ENCODE assay signal across 1 cellular context in genomic region chr12:106291342-106291741, GRCh38.
TF ChIP-seq lines count a peak whose summit lies in the region.

No MANE protein-coding gene starts in this region.

TF ChIP-seq in IMR-90, 13 proteins besides CTCF, POLR2A, EP300 and RAD21:
- TF ChIP-seq ELK1 (IDR thresholded peaks at IDR 0.05; ENCODE audit: borderline replicate concordance, low read depth, low read length) (no peak), NFE2L2 (IDR thresholded peaks at IDR 0.05; ENCODE audit: low read depth, low read length) (no peak), MAFK (IDR thresholded peaks at IDR 0.05; ENCODE audit: low read depth, low read length) (no peak), CEBPB (IDR thresholded peaks at IDR 0.05; ENCODE audit: low read depth, low read length) (peak; percentile 35; the same call in 1 of the 2 replicates), MAZ (IDR thresholded peaks at IDR 0.05; ENCODE audit: borderline replicate concordance, low read depth, low read length) (no peak), FOS (IDR thresholded peaks at IDR 0.05; ENCODE audit: low read depth, low read length) (no peak), RFX5 (IDR thresholded peaks at IDR 0.05; ENCODE audit: low read depth, low read length) (no peak), SMC3 (IDR thresholded peaks at IDR 0.05; ENCODE audit: low read depth, low read length) (no peak), RCOR1 (IDR thresholded peaks at IDR 0.05; ENCODE audit: insufficient replicate concordance, low read length) (no peak)
